ENCODE assay signal across 8 cellular contexts in the genomic region with DNA sequence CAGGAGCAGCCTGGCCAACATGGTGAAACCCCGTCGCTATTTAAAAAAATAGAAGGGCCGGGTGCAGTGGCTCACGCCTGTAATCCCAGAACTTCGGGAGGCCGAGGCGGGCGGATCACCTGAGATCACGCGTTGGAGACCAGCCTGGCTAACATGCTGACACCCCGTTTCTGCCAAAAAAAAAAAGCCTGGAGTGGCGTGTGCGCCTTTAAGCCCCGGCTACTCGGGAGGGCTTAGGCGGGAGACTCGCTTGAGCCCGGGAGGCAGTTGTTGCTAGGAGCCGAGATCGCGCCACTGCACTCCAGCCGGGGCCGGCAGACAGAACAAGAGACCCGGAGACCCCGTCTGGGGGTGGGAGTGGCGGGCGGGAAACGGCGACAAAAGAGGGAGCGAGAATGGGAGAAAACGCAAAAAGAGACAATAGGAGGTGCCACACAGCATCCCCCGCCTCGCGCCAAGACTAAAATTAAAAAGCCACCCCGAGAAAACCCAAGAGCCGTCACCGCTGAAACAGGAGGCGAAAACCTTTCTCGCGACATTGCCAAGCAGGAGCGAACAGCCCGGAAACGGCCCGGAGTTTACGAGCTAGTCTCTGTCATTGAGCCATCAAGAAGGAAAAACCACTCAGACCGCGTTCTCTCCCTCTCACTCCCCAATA. TPM values are rescaled to one million over a fixed set of nuclear protein-coding genes. Genes with fewer than 3 reads are reported as not detected.
DNase-seq lines count a peak whose midpoint lies in the region; ATAC-seq and TF ChIP-seq lines count a peak whose summit lies in the region.
"Not testable (repeated sequence)": the region's sequence is repeated elsewhere in the genome, so short reads cannot be mapped to it uniquely, and the experiment has no call there.

No MANE protein-coding gene starts in this region.

- in situ Hi-C loops in KBM-7 (cut with MboI; ENCODE audit: low pct_unique_long_range_greater_than_20kb, low sequenced_read_pairs) = not testable (repeated sequence)

- intact Hi-C loops in CD4-positive, alpha-beta T cell (cut with DNase I, micrococcal nuclease) = not testable (repeated sequence)

- peak in 5 of 10 experiments; percentile 3 to 54 (median 36) for DNase-seq in CD4-positive, alpha-beta T cell
- not testable (repeated sequence) for DNase-seq in H7
- DNase-seq in KBM-7 (peak; percentile 77), right atrium auricular region (ENCODE audit: low spot score) (peak; percentile 86), neural progenitor cell (ENCODE audit: low spot score) (peak; percentile 75)
- DNase-seq in activated CD4-positive, alpha-beta T cell treated with anti-CD3 and anti-CD28 coated beads for 48 hours = peak; percentile 91
- peak; percentile 51 for DNase-seq in stimulated activated CD8-positive, alpha-beta memory T cell treated with anti-CD3 and anti-CD28 coated beads, Interleukin-15, amount 100 ng/mL, for 24 hours (ENCODE audit: low read depth)

- not testable (repeated sequence) for H3K4me1 ChIP-seq in right atrium auricular region, neural progenitor cell

- not testable (repeated sequence) for TF ChIP-seq CTCF in CD4-positive, alpha-beta T cell (IDR thresholded peaks at IDR 0.05); brain (conservative IDR thresholded peaks at IDR 0.05); right atrium auricular region (IDR thresholded peaks at IDR 0.05); neural progenitor cell (IDR thresholded peaks at IDR 0.05)

- H3K36me3 ChIP-seq in H7 (replicated peaks; ENCODE audit: control insufficient read depth, insufficient read depth, low read length); right atrium auricular region; neural progenitor cell: not testable (repeated sequence)

- POLR2A ChIA-PET in CD4-positive, alpha-beta T cell (lab: Charles Lee) = not testable (repeated sequence)

- not testable (repeated sequence) for H3K9me3 Mint-ChIP-seq in CD4-positive, alpha-beta T cell; brain; neural progenitor cell

- ATAC-seq in CD4-positive, alpha-beta T cell (ENCODE audit: poor library complexity) = not testable (repeated sequence)

- CTCF ChIA-PET in CD4-positive, alpha-beta T cell (lab: Charles Lee) = not testable (repeated sequence)

- H3K27me3 Mint-ChIP-seq in CD4-positive, alpha-beta T cell; brain; neural progenitor cell (ENCODE audit: insufficient read depth, low read depth): not testable (repeated sequence)

- not testable (repeated sequence) for H3K27ac ChIP-seq in CD4-positive, alpha-beta T cell (ENCODE audit: low read depth, low read length); neural progenitor cell
- peak overlapping the region in 1 of 2 donors; percentile 87 for H3K27ac ChIP-seq in right atrium auricular region

- not testable (repeated sequence) for H3K27me3 ChIP-seq in CD4-positive, alpha-beta T cell (ENCODE audit: control insufficient read depth, insufficient read depth, low read length); H7 (ENCODE audit: control insufficient read depth, insufficient read depth, low read length); right atrium auricular region; neural progenitor cell

- not testable (repeated sequence) for H3K9ac ChIP-seq in neural progenitor cell

- peak overlapping the region; percentile 86 for H3K4me3 Mint-ChIP-seq in CD4-positive, alpha-beta T cell
- H3K4me3 Mint-ChIP-seq in brain (peak overlapping the region; percentile 56 to 81 (median 72)), neural progenitor cell (peak overlapping the region; percentile 67)

- not testable (repeated sequence) for H3K9me3 ChIP-seq in CD4-positive, alpha-beta T cell (ENCODE audit: control insufficient read depth, low read length); right atrium auricular region; neural progenitor cell (ENCODE audit: low read depth)

- H3K79me2 ChIP-seq in neural progenitor cell (ENCODE audit: low read depth) = not testable (repeated sequence)

- H3K27ac Mint-ChIP-seq in CD4-positive, alpha-beta T cell = peak overlapping the region; percentile 82
- peak overlapping the region in 3 of 5 experiments; percentile 69 to 91 (median 74) for H3K27ac Mint-ChIP-seq in brain
- not testable (repeated sequence) for H3K27ac Mint-ChIP-seq in neural progenitor cell

- H3K4me1 Mint-ChIP-seq in CD4-positive, alpha-beta T cell (ENCODE audit: low read depth); brain; neural progenitor cell: not testable (repeated sequence)

- not testable (repeated sequence) for H2AFZ ChIP-seq in neural progenitor cell (replicated peaks)

- not testable (repeated sequence) for H3K4me2 ChIP-seq in neural progenitor cell

- H3K36me3 Mint-ChIP-seq in CD4-positive, alpha-beta T cell (ENCODE audit: low read depth); brain; neural progenitor cell: not testable (repeated sequence)

- H3K4me3 ChIP-seq in H7 (ENCODE audit: insufficient read depth, low read depth, low read length) = peak overlapping the region; percentile 22; the same call in 1 of the 2 replicates
- H3K4me3 ChIP-seq in right atrium auricular region = peak overlapping the region in 1 of 2 donors; percentile 23
- not testable (repeated sequence) for H3K4me3 ChIP-seq in neural progenitor cell

- H3F3A ChIP-seq in neural progenitor cell (ENCODE audit: low read depth) = not testable (repeated sequence)

- not testable (repeated sequence) for H4K20me1 ChIP-seq in neural progenitor cell (ENCODE audit: low read depth)

RNA-seq across cellular contexts. Expression of gene GRAPL, which starts 15.5 kb away (rescaled TPM):
- total RNA-seq in CD4-positive, alpha-beta T cell = 10 to 100 TPM; 23.7 to 26.2 TPM
- not detected in 2 replicates for total RNA-seq in H7 (2014; rRNA removed; shearing (Covaris generic))
- not detected for polyA plus RNA-seq in brain (ENCODE audit: insufficient read depth, low read depth, low replicate concordance)
- total RNA-seq in right atrium auricular region (1 to 10 TPM in 1 of 2 donors, not detected in 1; 1.4 TPM), neural progenitor cell (ENCODE audit: low replicate concordance) (not detected in 2 replicates)

Comparison
In these comparisons a context has a peak if more than half of its experiments do, and no peak if none do; other contexts are left out.
1. RNA of gene GRAPL, which starts 15.5 kb away (total RNA-seq): 23.7 to 26.2 TPM in CD4-positive, alpha-beta T cell; 1.4 TPM in right atrium auricular region, not detected in H7 and not detected in neural progenitor cell; every median in the first group is over 10 times any median in the second.
2. Peak in every context shown above with its lines, with median percentiles within 50 percentile points of each other: H3K4me3 Mint-ChIP-seq.